In the genomic region with DNA sequence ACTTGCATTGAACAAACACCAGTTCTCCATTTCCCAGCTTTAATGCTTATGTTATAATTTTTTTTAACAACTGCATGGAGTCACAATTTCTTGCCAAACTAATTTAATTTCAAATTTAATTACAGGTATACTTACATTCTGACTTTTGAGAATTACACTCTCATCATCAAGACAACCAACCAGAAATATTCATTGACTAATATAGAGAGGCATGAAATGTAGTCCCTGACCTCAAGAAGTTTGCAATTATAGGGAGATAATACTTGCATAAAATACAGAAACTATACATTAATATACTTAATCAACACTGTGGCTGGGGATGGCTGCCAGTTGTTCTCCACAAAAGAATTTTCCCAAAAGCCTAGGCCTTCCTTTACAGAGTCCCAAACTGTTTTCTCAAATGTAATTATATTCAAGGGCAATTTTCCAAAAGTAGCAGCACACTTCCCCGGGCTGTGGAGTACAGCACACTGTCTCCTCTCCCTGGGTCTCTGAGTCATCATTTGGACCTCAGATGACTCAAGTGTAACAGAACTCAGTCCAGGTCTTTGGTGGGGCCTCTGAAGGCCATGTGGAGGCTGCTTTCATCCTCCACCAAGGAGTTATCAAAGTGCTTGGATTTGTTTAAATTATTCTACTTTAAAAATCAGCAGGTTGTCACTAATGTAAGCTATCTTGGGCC, we compare ENCODE assay signal across 11 cellular contexts.
DNase-seq lines count a peak whose midpoint lies in the region; ATAC-seq, FAIRE-seq and TF ChIP-seq lines count a peak whose summit lies in the region.
"Had no signal": no experiment of that assay in that cellular context is flagged by ENCODE, and none has a peak within 500 bp of the region (broad histone marks: within the 10 kb centered on the region; RNA-seq: fewer than 3 reads in every experiment).

No MANE protein-coding gene starts in this region.

- FAIRE-seq in astrocyte (lab: Jason Lieb, UNC), result no peak

- no peaks in the 10 kb centered on the region for H3K9me3 Mint-ChIP-seq in astrocyte (ENCODE audit: unreplicated experiment)
- no peaks in the 10 kb centered on the region for H3K9me3 Mint-ChIP-seq in stimulated activated effector memory CD8-positive, alpha-beta T cell treated with anti-CD3 and anti-CD28 coated beads, Interleukin-12 subunit alpha, Interleukin-12 subunit beta, amount 100 ng/mL, for 72 hours
- H3K9me3 Mint-ChIP-seq: activated naive CD4-positive, alpha-beta T cell treated with anti-CD3 and anti-CD28 coated beads, Interleukin-2, amount 10 ng/mL, durations not matched to agents 7 days and 5 days had no signal

- H3K4me1 Mint-ChIP-seq in astrocyte (ENCODE audit: low read depth, unreplicated experiment), result peaks cover 7% of the 10 kb centered on the region
- no peaks in the 10 kb centered on the region for H3K4me1 Mint-ChIP-seq in stimulated activated effector memory CD8-positive, alpha-beta T cell treated with anti-CD3 and anti-CD28 coated beads, Interleukin-12 subunit alpha, Interleukin-12 subunit beta, amount 100 ng/mL, for 72 hours
- H3K4me1 Mint-ChIP-seq: activated naive CD4-positive, alpha-beta T cell treated with anti-CD3 and anti-CD28 coated beads, Interleukin-2, amount 10 ng/mL, durations not matched to agents 7 days and 5 days had no signal

- intact Hi-C loops in right cardiac atrium (cut with DNase I), result no loop called here
- intact Hi-C loops in posterior cingulate gyrus (cut with DNase I), result no loop called here

- no peak overlapping the region for H2AFZ ChIP-seq in astrocyte (ENCODE audit: low read depth, low read length)

- DNase-seq in HCEC 1CT, result peak; percentile 78
- DNase-seq in astrocyte (ENCODE audit: low read depth), result peak; percentile 79
- DNase-seq in right cardiac atrium, result peak in 2 of 3 donors; percentile 44 to 49
- DNase-seq in stimulated activated effector memory CD8-positive, alpha-beta T cell treated with anti-CD3 and anti-CD28 coated beads, Interleukin-12 subunit alpha, Interleukin-12 subunit beta, amount 100 ng/mL, for 72 hours (ENCODE audit: low spot score in 2 of 2), result no peak
- no peak for DNase-seq in H7
- DNase-seq in posterior cingulate gyrus, result no peak
- DNase-seq: activated naive CD4-positive, alpha-beta T cell treated with anti-CD3 and anti-CD28 coated beads, Interleukin-2, amount 10 ng/mL, durations not matched to agents 7 days and 5 days; NCI-H2171 treated with DMSO at 0.1 percent for 48 hours; T-helper 2 cell had no signal

- WGBS in right cardiac atrium, result 4% methylated on average over 1 of the region's 1 CpG

- H3K27me3 ChIP-seq in astrocyte (ENCODE audit: insufficient read depth, low read length) (no peaks in the 10 kb centered on the region), right cardiac atrium (ENCODE audit: control insufficient read depth, insufficient read depth) (no peaks in the 10 kb centered on the region), H7 (ENCODE audit: control insufficient read depth, insufficient read depth, low read length) (no peaks in the 10 kb centered on the region)

- H3K9ac ChIP-seq in astrocyte (ENCODE audit: low read length), result no peak overlapping the region

- TF ChIP-seq CTCF in astrocyte (IDR thresholded peaks at IDR 0.05; ENCODE audit: insufficient read depth, low read depth, low read length), result no peak

- no peaks in the 10 kb centered on the region for H3K36me3 Mint-ChIP-seq in astrocyte (ENCODE audit: low read depth, unreplicated experiment)
- H3K36me3 Mint-ChIP-seq in stimulated activated effector memory CD8-positive, alpha-beta T cell treated with anti-CD3 and anti-CD28 coated beads, Interleukin-12 subunit alpha, Interleukin-12 subunit beta, amount 100 ng/mL, for 72 hours, result no peaks in the 10 kb centered on the region
- H3K36me3 Mint-ChIP-seq: activated naive CD4-positive, alpha-beta T cell treated with anti-CD3 and anti-CD28 coated beads, Interleukin-2, amount 10 ng/mL, durations not matched to agents 7 days and 5 days had no signal

- H3K9me3 ChIP-seq in astrocyte (ENCODE audit: insufficient read depth, low read depth, low read length) (no peaks in the 10 kb centered on the region), right cardiac atrium (ENCODE audit: control insufficient read depth, low read length) (no peaks in the 10 kb centered on the region)

- H3K4me3 Mint-ChIP-seq in astrocyte (ENCODE audit: unreplicated experiment), result no peak overlapping the region
- H3K4me3 Mint-ChIP-seq in stimulated activated effector memory CD8-positive, alpha-beta T cell treated with anti-CD3 and anti-CD28 coated beads, Interleukin-12 subunit alpha, Interleukin-12 subunit beta, amount 100 ng/mL, for 72 hours, result no peak overlapping the region
- H3K4me3 Mint-ChIP-seq: activated naive CD4-positive, alpha-beta T cell treated with anti-CD3 and anti-CD28 coated beads, Interleukin-2, amount 10 ng/mL, durations not matched to agents 7 days and 5 days had no signal

- no peaks in the 10 kb centered on the region for H4K20me1 ChIP-seq in astrocyte (ENCODE audit: insufficient read depth, low read length)

- H3K27ac ChIP-seq in astrocyte (ENCODE audit: low read depth, low read length) (no peak overlapping the region), right cardiac atrium (ENCODE audit: low read length) (no peak overlapping the region)

- peak overlapping the region; percentile 12 for H3K4me2 ChIP-seq in astrocyte (ENCODE audit: low read length)

- no peaks in the 10 kb centered on the region for H3K79me2 ChIP-seq in astrocyte (ENCODE audit: insufficient read depth, low read length)

- no peaks in the 10 kb centered on the region for H3K27me3 Mint-ChIP-seq in astrocyte (ENCODE audit: low read depth, unreplicated experiment)
- H3K27me3 Mint-ChIP-seq: activated naive CD4-positive, alpha-beta T cell treated with anti-CD3 and anti-CD28 coated beads, Interleukin-2, amount 10 ng/mL, durations not matched to agents 7 days and 5 days had no signal

- H3K4me1 ChIP-seq in astrocyte (ENCODE audit: insufficient read depth, low read length) (peaks cover 4% of the 10 kb centered on the region), right cardiac atrium (ENCODE audit: control insufficient read depth, insufficient read depth, low read length) (no peaks in the 10 kb centered on the region)

- H3K36me3 ChIP-seq in astrocyte (ENCODE audit: insufficient read depth, low read length), result no peaks in the 10 kb centered on the region
- no peaks in the 10 kb centered on the region; the same call in 1 of the 2 replicates for H3K36me3 ChIP-seq in H7 (replicated peaks; ENCODE audit: control insufficient read depth, insufficient read depth, low read length)

- ATAC-seq in right cardiac atrium, result peak; percentile 97 to 100
- peak; percentile 51 for ATAC-seq in stimulated activated effector memory CD8-positive, alpha-beta T cell treated with anti-CD3 and anti-CD28 coated beads, Interleukin-12 subunit alpha, Interleukin-12 subunit beta, amount 100 ng/mL, for 72 hours
- no peak for ATAC-seq in HG02798 (IDR thresholded peaks at IDR 0.05; ENCODE audit: poor library complexity, unreplicated experiment)
- ATAC-seq in HG02759 (IDR thresholded peaks at IDR 0.05; ENCODE audit: unreplicated experiment), result no peak

- H3K4me3 ChIP-seq in astrocyte (ENCODE audit: insufficient read depth, low read depth, low read length) (no peak overlapping the region), right cardiac atrium (ENCODE audit: low read length) (no peak overlapping the region), H7 (ENCODE audit: insufficient read depth, low read depth, low read length) (no peak overlapping the region)

- H3K27ac Mint-ChIP-seq in astrocyte (ENCODE audit: unreplicated experiment), result no peak overlapping the region
- no peak overlapping the region for H3K27ac Mint-ChIP-seq in stimulated activated effector memory CD8-positive, alpha-beta T cell treated with anti-CD3 and anti-CD28 coated beads, Interleukin-12 subunit alpha, Interleukin-12 subunit beta, amount 100 ng/mL, for 72 hours
- H3K27ac Mint-ChIP-seq: activated naive CD4-positive, alpha-beta T cell treated with anti-CD3 and anti-CD28 coated beads, Interleukin-2, amount 10 ng/mL, durations not matched to agents 7 days and 5 days had no signal

Comparison
In these comparisons a context has a peak if more than half of its experiments do, and no peak if none do; other contexts are left out.
1. DNase-seq: peak in HCEC 1CT (single experiment), astrocyte (single experiment) and right cardiac atrium (2 of 3); none in stimulated activated effector memory CD8-positive, alpha-beta T cell treated with anti-CD3 and anti-CD28 coated beads, Interleukin-12 subunit alpha, Interleukin-12 subunit beta, amount 100 ng/mL, for 72 hours (0 of 2), H7 (single experiment) and posterior cingulate gyrus (0 of 10).
2. ATAC-seq: peak in right cardiac atrium (2 of 2) and stimulated activated effector memory CD8-positive, alpha-beta T cell treated with anti-CD3 and anti-CD28 coated beads, Interleukin-12 subunit alpha, Interleukin-12 subunit beta, amount 100 ng/mL, for 72 hours (single experiment); none in HG02798 (single experiment) and HG02759 (single experiment).